In genomic region chr9:88370346-88370745, GRCh38 we compare ENCODE assay signal across 22 cellular contexts.
"Had no signal": no experiment of that assay in that cellular context is flagged by ENCODE, and none has a peak within 500 bp of the region (broad histone marks: within the 10 kb centered on the region; RNA-seq: fewer than 3 reads in every experiment).

No MANE protein-coding gene starts in this region.

- H2AFZ ChIP-seq: parathyroid adenoma had no signal

- H3K4me3 ChIP-seq: ascending aorta, smooth muscle cell, stomach had no signal

- H3K4me1 Mint-ChIP-seq: activated CD4-positive, alpha-beta T cell treated with anti-CD3 and anti-CD28 coated beads, Interleukin-2, amount 10 ng/mL, durations not matched to agents 7 days and 5 days; activated naive CD4-positive, alpha-beta T cell treated with anti-CD3 and anti-CD28 coated beads, Interleukin-2, amount 10 ng/mL, durations not matched to agents 7 days and 5 days had no signal

- H3K79me2 ChIP-seq: parathyroid adenoma had no signal

- H3K9me3 ChIP-seq: neutrophil had no signal

- ATAC-seq: activated CD4-positive, CD25-positive, alpha-beta regulatory T cell treated with anti-CD3 and anti-CD28 coated beads, Interleukin-2, amount 50 U/mL, for 24 hours; activated naive CD8-positive, alpha-beta T cell treated with anti-CD3 and anti-CD28 coated beads, Interleukin-2, amount 50 U/mL, for 24 hours; activated T-cell treated with anti-CD3 and anti-CD28 coated beads, Interleukin-2, amount 50 U/mL, for 4 hours; natural killer cell treated with Interleukin-12 subunit alpha and Interleukin-12 subunit beta and Interleukin-15 and Interleukin-18, amount 100 ng/mL, for 72 hours; sciatic nerve had no signal

- H3K4me3 Mint-ChIP-seq: activated CD4-positive, alpha-beta T cell treated with anti-CD3 and anti-CD28 coated beads, Interleukin-2, amount 10 ng/mL, durations not matched to agents 7 days and 5 days; activated naive CD4-positive, alpha-beta T cell treated with anti-CD3 and anti-CD28 coated beads, Interleukin-2, amount 10 ng/mL, durations not matched to agents 7 days and 5 days; activated naive CD8-positive, alpha-beta T cell treated with anti-CD3 and anti-CD28 coated beads, Interleukin-2, amount 50 U/mL, for 24 hours; activated T-cell treated with anti-CD3 and anti-CD28 coated beads, Interleukin-2, amount 50 U/mL, for 4 hours; natural killer cell treated with Interleukin-12 subunit alpha and Interleukin-12 subunit beta and Interleukin-15 and Interleukin-18, amount 100 ng/mL, for 72 hours had no signal

- H3K27me3 ChIP-seq: ascending aorta, neutrophil, stomach had no signal

- H3K4me2 ChIP-seq: smooth muscle cell had no signal

- H3K4me1 ChIP-seq: ascending aorta, parathyroid adenoma, stomach had no signal

- H3K27ac ChIP-seq: ascending aorta, neutrophil, parathyroid adenoma, stomach had no signal

- DNase-seq: activated CD4-positive, alpha-beta T cell treated with anti-CD3 and anti-CD28 coated beads, Interleukin-2, amount 10 ng/mL, durations not matched to agents 7 days and 5 days; activated CD8-positive, alpha-beta memory T cell treated with anti-CD3 and anti-CD28 coated beads, Interleukin-2, amount 50 U/mL, for 4 hours; activated effector memory CD4-positive, alpha-beta T cell treated with Interleukin-2 at 50 U/mL for 16 hours; activated naive CD4-positive, alpha-beta T cell treated with anti-CD3 and anti-CD28 coated beads, Interleukin-2, amount 10 ng/mL, durations not matched to agents 7 days and 5 days; activated naive CD8-positive, alpha-beta T cell treated with anti-CD3 and anti-CD28 coated beads, Interleukin-2, amount 50 U/mL, for 24 hours; activated T-cell treated with anti-CD3 and anti-CD28 coated beads, Interleukin-2, amount 50 U/mL, for 4 hours; cerebellar nuclear complex; effector CD4-positive, alpha-beta T cell; head of caudate nucleus; kidney glomerular epithelial cell; mesendoderm; stimulated activated CD4-positive, alpha-beta T cell treated with anti-CD3 and anti-CD28 coated beads, Interleukin-4, amount 100 ng/mL, for 1 hour; stomach; T1000; trophoblast cell had no signal

- H3K27ac Mint-ChIP-seq: activated CD4-positive, alpha-beta T cell treated with anti-CD3 and anti-CD28 coated beads, Interleukin-2, amount 10 ng/mL, durations not matched to agents 7 days and 5 days; activated naive CD4-positive, alpha-beta T cell treated with anti-CD3 and anti-CD28 coated beads, Interleukin-2, amount 10 ng/mL, durations not matched to agents 7 days and 5 days; activated naive CD8-positive, alpha-beta T cell treated with anti-CD3 and anti-CD28 coated beads, Interleukin-2, amount 50 U/mL, for 24 hours; natural killer cell treated with Interleukin-12 subunit alpha and Interleukin-12 subunit beta and Interleukin-15 and Interleukin-18, amount 100 ng/mL, for 72 hours had no signal

- H3K36me3 ChIP-seq: ascending aorta, neutrophil, stomach had no signal
